In genomic region chr1:156961709-156962108, GRCh38 we compare ENCODE assay signal across 9 cellular contexts. TPM values are rescaled to one million over a fixed set of nuclear protein-coding genes. Genes with fewer than 3 reads are reported as not detected.
DNase-seq lines count a peak whose midpoint lies in the region; ATAC-seq lines count a peak whose summit lies in the region.
"Had no signal": no experiment of that assay in that cellular context is flagged by ENCODE, and none has a peak within 500 bp of the region (broad histone marks: within the 10 kb centered on the region; RNA-seq: fewer than 3 reads in every experiment).

No MANE protein-coding gene starts in this region.

- no peaks in the 10 kb centered on the region for H3K27me3 Mint-ChIP-seq in activated CD4-positive, alpha-beta T cell treated with anti-CD3 and anti-CD28 coated beads for 36 hours
- no peaks in the 10 kb centered on the region for H3K27me3 Mint-ChIP-seq in activated naive CD8-positive, alpha-beta T cell treated with anti-CD3 and anti-CD28 coated beads, Interleukin-2, amount 50 U/mL, for 24 hours

- H3K4me1 Mint-ChIP-seq in activated CD4-positive, alpha-beta T cell treated with anti-CD3 and anti-CD28 coated beads for 36 hours, result peaks cover 33% of the 10 kb centered on the region
- peaks cover 23% of the 10 kb centered on the region for H3K4me1 Mint-ChIP-seq in activated naive CD8-positive, alpha-beta T cell treated with anti-CD3 and anti-CD28 coated beads, Interleukin-2, amount 50 U/mL, for 24 hours

- in situ Hi-C loops in HAP-1 (cut with MboI; ENCODE audit: low sequenced_read_pairs), result no loop called here

- CTCF ChIA-PET in activated CD4-positive, alpha-beta T cell treated with anti-CD3 and anti-CD28 coated beads for 36 hours (lab: Charles Lee), result interaction anchor here (0.8 to 1.4 kb wide), 3 partner anchors 49 to 272 kb away, joined by 3 read pairs; no protein-coding TSS in a partner anchor

- no peaks in the 10 kb centered on the region for H3K4me1 ChIP-seq in HAP-1

- POLR2A ChIA-PET in activated CD4-positive, alpha-beta T cell treated with anti-CD3 and anti-CD28 coated beads for 36 hours (lab: Charles Lee), result no interaction called here

- H3K27ac Mint-ChIP-seq in activated CD4-positive, alpha-beta T cell treated with anti-CD3 and anti-CD28 coated beads for 36 hours, result no peak overlapping the region
- no peak overlapping the region for H3K27ac Mint-ChIP-seq in activated naive CD8-positive, alpha-beta T cell treated with anti-CD3 and anti-CD28 coated beads, Interleukin-2, amount 50 U/mL, for 24 hours

- no peak overlapping the region for H3K4me3 ChIP-seq in HAP-1

- no peaks in the 10 kb centered on the region for H3K36me3 Mint-ChIP-seq in activated CD4-positive, alpha-beta T cell treated with anti-CD3 and anti-CD28 coated beads for 36 hours (ENCODE audit: low read depth)
- peaks cover 2% of the 10 kb centered on the region for H3K36me3 Mint-ChIP-seq in activated naive CD8-positive, alpha-beta T cell treated with anti-CD3 and anti-CD28 coated beads, Interleukin-2, amount 50 U/mL, for 24 hours (ENCODE audit: low read depth)

- H3K4me3 Mint-ChIP-seq in activated CD4-positive, alpha-beta T cell treated with anti-CD3 and anti-CD28 coated beads for 36 hours, result no peak overlapping the region
- H3K4me3 Mint-ChIP-seq in activated naive CD8-positive, alpha-beta T cell treated with anti-CD3 and anti-CD28 coated beads, Interleukin-2, amount 50 U/mL, for 24 hours, result no peak overlapping the region

- no peaks in the 10 kb centered on the region for H3K9me3 ChIP-seq in HAP-1

- ATAC-seq in activated CD4-positive, alpha-beta T cell treated with anti-CD3 and anti-CD28 coated beads for 36 hours, result peak; percentile 91
- peak; percentile 58 for ATAC-seq in activated naive CD8-positive, alpha-beta T cell treated with anti-CD3 and anti-CD28 coated beads, Interleukin-2, amount 50 U/mL, for 24 hours
- ATAC-seq in HG02763 (IDR thresholded peaks at IDR 0.05; ENCODE audit: unreplicated experiment), result no peak

- H3K36me3 ChIP-seq in HAP-1 (replicated peaks), result peaks cover 41% of the 10 kb centered on the region

- no peaks in the 10 kb centered on the region for H3K27me3 ChIP-seq in HAP-1 (ENCODE audit: low read depth)

- intact Hi-C loops in activated CD4-positive, alpha-beta T cell treated with anti-CD3 and anti-CD28 coated beads for 36 hours (cut with DNase I, micrococcal nuclease), result loop anchor here (1.0 to 5.0 kb wide), 2 partner anchors 69 kb away; partner anchors contain the start of gene PEAR1 (in 1 of the 2)

- no peaks in the 10 kb centered on the region for H3K9me3 Mint-ChIP-seq in activated CD4-positive, alpha-beta T cell treated with anti-CD3 and anti-CD28 coated beads for 36 hours (ENCODE audit: low read depth)
- H3K9me3 Mint-ChIP-seq in activated naive CD8-positive, alpha-beta T cell treated with anti-CD3 and anti-CD28 coated beads, Interleukin-2, amount 50 U/mL, for 24 hours, result no peaks in the 10 kb centered on the region

- DNase-seq in activated CD4-positive, alpha-beta T cell treated with anti-CD3 and anti-CD28 coated beads for 36 hours, result peak; percentile 67
- DNase-seq in activated CD4-positive, alpha-beta T cell treated with anti-CD3 and anti-CD28 coated beads, Interleukin-2, amount 50 U/mL, for 4 hours, result no peak
- DNase-seq in OCI-M1 (lab: John Stamatoyannopoulos, UW), result peak; percentile 43
- peak; percentile 29 for DNase-seq in activated naive CD8-positive, alpha-beta T cell treated with anti-CD3 and anti-CD28 coated beads, Interleukin-2, amount 50 U/mL, for 24 hours
- peak; percentile 9 to 20 for DNase-seq in stimulated activated CD4-positive, alpha-beta T cell treated with anti-CD3 and anti-CD28 coated beads, Interleukin-4, amount 100 ng/mL, for 48 hours (ENCODE audit: low read depth in 2 of 2)
- DNase-seq in HAP-1 (ENCODE audit: low spot score in 2 of 2), result no peak
- no peak for DNase-seq in NCI-H1436 (lab: John Stamatoyannopoulos, UW)
- DNase-seq: SHP77 treated with DMSO at 0.1 percent for 48 hours had no signal

RNA-seq across cellular contexts. Expression of gene LRRC71, which starts 41.3 kb away (rescaled TPM):
- total RNA-seq in activated CD4-positive, alpha-beta T cell treated with anti-CD3 and anti-CD28 coated beads for 36 hours, result not detected

Comparison
In these comparisons a context has a peak if more than half of its experiments do, and no peak if none do; other contexts are left out.
1. DNase-seq: peak in activated CD4-positive, alpha-beta T cell treated with anti-CD3 and anti-CD28 coated beads for 36 hours (single experiment), OCI-M1 (single experiment), activated naive CD8-positive, alpha-beta T cell treated with anti-CD3 and anti-CD28 coated beads, Interleukin-2, amount 50 U/mL, for 24 hours (single experiment) and stimulated activated CD4-positive, alpha-beta T cell treated with anti-CD3 and anti-CD28 coated beads, Interleukin-4, amount 100 ng/mL, for 48 hours (2 of 2); none in activated CD4-positive, alpha-beta T cell treated with anti-CD3 and anti-CD28 coated beads, Interleukin-2, amount 50 U/mL, for 4 hours (0 of 2), HAP-1 (0 of 2) and NCI-H1436 (single experiment).